ENCODE assay signal across 30 cellular contexts in genomic region chr1:98493469-98493868, GRCh38.
"Had no signal": no experiment of that assay in that cellular context is flagged by ENCODE, and none has a peak within 500 bp of the region (broad histone marks: within the 10 kb centered on the region; RNA-seq: fewer than 3 reads in every experiment).

No MANE protein-coding gene starts in this region.

- H3K9me3 ChIP-seq: colonic mucosa, esophagus muscularis mucosa, gastroesophageal sphincter, heart left ventricle, ovary, psoas muscle, spleen, testis, tibial artery had no signal

- FAIRE-seq: kidney, urothelium cell line had no signal

- H3K27me3 ChIP-seq: colonic mucosa, esophagus muscularis mucosa, gastroesophageal sphincter, heart left ventricle, hepatocyte, ovary, spleen, testis, tibial artery had no signal

- H3K79me2 ChIP-seq: hepatocyte had no signal

- H3K4me3 Mint-ChIP-seq: dendritic cell treated with granulocyte-macrophage colony-stimulating factor and Interleukin-4, amounts not matched to agents 40 ng/mL and 50 ng/mL, for 4 days; endodermal cell; memory B cell; mesothelial cell of epicardium; naive thymus-derived CD4-positive, alpha-beta T cell; nephron; stimulated activated memory B cell treated with anti-CD40 and anti-IgM and Interleukin-4, amounts not matched to agents 10 μg/mL and 1 μg/mL and 100 μg/mL, for 72 hours; type B pancreatic cell had no signal

- H3K27ac Mint-ChIP-seq: dendritic cell treated with granulocyte-macrophage colony-stimulating factor and Interleukin-4, amounts not matched to agents 40 ng/mL and 50 ng/mL, for 4 days; endodermal cell; memory B cell; mesothelial cell of epicardium; naive thymus-derived CD4-positive, alpha-beta T cell; nephron; stimulated activated memory B cell treated with anti-CD40 and anti-IgM and Interleukin-4, amounts not matched to agents 10 μg/mL and 1 μg/mL and 100 μg/mL, for 72 hours; type B pancreatic cell had no signal

- H2AFZ ChIP-seq: hepatocyte had no signal

- H3K9me3 Mint-ChIP-seq: dendritic cell treated with granulocyte-macrophage colony-stimulating factor and Interleukin-4, amounts not matched to agents 40 ng/mL and 50 ng/mL, for 4 days; endodermal cell; memory B cell; mesothelial cell of epicardium; nephron; type B pancreatic cell had no signal

- H3K27me3 Mint-ChIP-seq: dendritic cell treated with granulocyte-macrophage colony-stimulating factor and Interleukin-4, amounts not matched to agents 40 ng/mL and 50 ng/mL, for 4 days; memory B cell; stimulated activated memory B cell treated with anti-CD40 and anti-IgM and Interleukin-4, amounts not matched to agents 10 μg/mL and 1 μg/mL and 100 μg/mL, for 72 hours; type B pancreatic cell had no signal

- H3K36me3 Mint-ChIP-seq: memory B cell; mesothelial cell of epicardium; naive thymus-derived CD4-positive, alpha-beta T cell; stimulated activated memory B cell treated with anti-CD40 and anti-IgM and Interleukin-4, amounts not matched to agents 10 μg/mL and 1 μg/mL and 100 μg/mL, for 72 hours; type B pancreatic cell had no signal

- H3K4me3 ChIP-seq: colonic mucosa, esophagus muscularis mucosa, gastroesophageal sphincter, heart left ventricle, hepatocyte, lung, ovary, psoas muscle, skin epidermis, spleen, testis, tibial artery had no signal

- H3K36me3 ChIP-seq: colonic mucosa, esophagus muscularis mucosa, gastroesophageal sphincter, heart left ventricle, ovary, spleen, tibial artery had no signal

- H3K27ac ChIP-seq: colonic mucosa, esophagus muscularis mucosa, gastroesophageal sphincter, heart left ventricle, hepatocyte, ovary, psoas muscle, skin epidermis, spleen, testis, tibial artery had no signal

- H3K4me2 ChIP-seq: hepatocyte had no signal

- DNase-seq: colonic mucosa; effector CD8-positive, alpha-beta T cell; endodermal cell; heart left ventricle; kidney; naive thymus-derived CD4-positive, alpha-beta T cell; nucleus accumbens; ovary; posterior cingulate gyrus; psoas muscle; right cardiac atrium; spleen; stimulated activated CD4-positive, alpha-beta T cell treated with anti-CD3 and anti-CD28 coated beads, Interleukin-4, amount 100 ng/mL, for 4 hours; stimulated activated naive CD8-positive, alpha-beta T cell treated with anti-CD3 and anti-CD28 coated beads, Interleukin-15, Interleukin-2, amounts not matched to agents 100 U/mL and 50 U/mL, for 24 hours; substantia nigra; testis; tibial artery had no signal

- H3K4me1 ChIP-seq: colonic mucosa, esophagus muscularis mucosa, gastroesophageal sphincter, heart left ventricle, psoas muscle, spleen, testis, tibial artery had no signal

- H3K4me1 Mint-ChIP-seq: endodermal cell; memory B cell; naive thymus-derived CD4-positive, alpha-beta T cell; nephron; stimulated activated memory B cell treated with anti-CD40 and anti-IgM and Interleukin-4, amounts not matched to agents 10 μg/mL and 1 μg/mL and 100 μg/mL, for 72 hours had no signal

- ATAC-seq: gastroesophageal sphincter; heart left ventricle; left lobe of liver; naive thymus-derived CD4-positive, alpha-beta T cell; psoas muscle; right cardiac atrium; stimulated activated memory B cell treated with anti-CD40 and anti-IgM and Interleukin-4, amounts not matched to agents 10 μg/mL and 1 μg/mL and 100 μg/mL, for 72 hours; stimulated activated naive CD8-positive, alpha-beta T cell treated with anti-CD3 and anti-CD28 coated beads, Interleukin-15, Interleukin-2, amounts not matched to agents 100 U/mL and 50 U/mL, for 24 hours had no signal
